30 cellular contexts compared by ENCODE assay signal in genomic region chrX:84205276-84205675, GRCh38. TPM values are rescaled to one million over a fixed set of nuclear protein-coding genes. Genes with fewer than 3 reads are reported as not detected.
"Had no signal": no experiment of that assay in that cellular context is flagged by ENCODE, and none has a peak within 500 bp of the region (broad histone marks: within the 10 kb centered on the region; RNA-seq: fewer than 3 reads in every experiment).

No MANE protein-coding gene starts in this region.

- H3K9me3 ChIP-seq: left lung, lower lobe of right lung, pancreas, prostate gland, tibial nerve, uterus had no signal

- H3K36me3 ChIP-seq: left lung, lower lobe of right lung, pancreas, prostate gland, tibial nerve, uterus had no signal

- H3K9me3 Mint-ChIP-seq: nephron; neural crest cell; stimulated activated naive CD8-positive, alpha-beta T cell treated with anti-CD3 and anti-CD28 coated beads, Interleukin-15, amount 100 ng/mL, for 72 hours; type B pancreatic cell had no signal

- H3K27me3 Mint-ChIP-seq: naive thymus-derived CD8-positive, alpha-beta T cell; stimulated activated memory B cell treated with anti-CD40 and anti-IgM and Interleukin-4, amounts not matched to agents 10 μg/mL and 1 μg/mL and 100 μg/mL, for 72 hours; stimulated activated naive CD8-positive, alpha-beta T cell treated with anti-CD3 and anti-CD28 coated beads, Interleukin-15, amount 100 ng/mL, for 72 hours; type B pancreatic cell had no signal

- H3K4me3 ChIP-seq: left lung, lower lobe of right lung, pancreas, prostate gland, smooth muscle cell, tibial nerve, uterus had no signal

- DNase-seq: hypothalamus; immature natural killer cell; kidney; left colon; left lung; lower lobe of right lung; mammary epithelial cell; mesenchymal stem cell; naive thymus-derived CD8-positive, alpha-beta T cell; nucleus accumbens; pancreas; posterior cingulate gyrus; retina; right cardiac atrium; stimulated activated CD4-positive, alpha-beta T cell treated with anti-CD3 and anti-CD28 coated beads, Interleukin-1b, Interleukin-23, amount 100 ng/mL, for 48 hours; stimulated activated CD4-positive, alpha-beta T cell treated with anti-CD3 and anti-CD28 coated beads, Interleukin-2, amount 100 ng/mL, for 48 hours; stimulated activated CD4-positive, alpha-beta T cell treated with anti-CD3 and anti-CD28 coated beads, Interleukin-4, amount 100 ng/mL, for 4 hours; stimulated activated CD8-positive, alpha-beta memory T cell treated with anti-CD3 and anti-CD28 coated beads, Interleukin-4, amount 100 ng/mL, for 48 hours; stimulated activated naive CD4-positive, alpha-beta T cell treated with Interleukin-2 at 50 U/mL for 16 hours; stimulated activated naive CD8-positive, alpha-beta T cell treated with anti-CD3 and anti-CD28 coated beads, Interleukin-15, amount 100 ng/mL, for 72 hours; substantia nigra; uterus had no signal

- H3K4me2 ChIP-seq: smooth muscle cell had no signal

- H3K27ac Mint-ChIP-seq: immature natural killer cell; naive thymus-derived CD8-positive, alpha-beta T cell; nephron; stimulated activated memory B cell treated with anti-CD40 and anti-IgM and Interleukin-4, amounts not matched to agents 10 μg/mL and 1 μg/mL and 100 μg/mL, for 72 hours; stimulated activated naive CD8-positive, alpha-beta T cell treated with anti-CD3 and anti-CD28 coated beads, Interleukin-15, amount 100 ng/mL, for 72 hours; type B pancreatic cell had no signal

- H3K4me1 ChIP-seq: left lung, lower lobe of right lung, pancreas, prostate gland, tibial nerve, uterus had no signal

- H3K27me3 ChIP-seq: left lung, pancreas, tibial nerve had no signal

- H3K36me3 Mint-ChIP-seq: immature natural killer cell; naive thymus-derived CD8-positive, alpha-beta T cell; stimulated activated memory B cell treated with anti-CD40 and anti-IgM and Interleukin-4, amounts not matched to agents 10 μg/mL and 1 μg/mL and 100 μg/mL, for 72 hours; type B pancreatic cell had no signal

- H3K27ac ChIP-seq: left lung, lower lobe of right lung, pancreas, prostate gland, tibial nerve, uterus had no signal

- H3K4me1 Mint-ChIP-seq: immature natural killer cell; naive thymus-derived CD8-positive, alpha-beta T cell; nephron; neural crest cell; stimulated activated memory B cell treated with anti-CD40 and anti-IgM and Interleukin-4, amounts not matched to agents 10 μg/mL and 1 μg/mL and 100 μg/mL, for 72 hours; stimulated activated naive CD8-positive, alpha-beta T cell treated with anti-CD3 and anti-CD28 coated beads, Interleukin-15, amount 100 ng/mL, for 72 hours had no signal

- H3K4me3 Mint-ChIP-seq: immature natural killer cell; naive thymus-derived CD8-positive, alpha-beta T cell; nephron; neural crest cell; stimulated activated memory B cell treated with anti-CD40 and anti-IgM and Interleukin-4, amounts not matched to agents 10 μg/mL and 1 μg/mL and 100 μg/mL, for 72 hours; stimulated activated naive CD8-positive, alpha-beta T cell treated with anti-CD3 and anti-CD28 coated beads, Interleukin-15, amount 100 ng/mL, for 72 hours; type B pancreatic cell had no signal

- ATAC-seq: left colon; left lung; lower lobe of right lung; naive thymus-derived CD8-positive, alpha-beta T cell; pancreas; right cardiac atrium; sciatic nerve; stimulated activated memory B cell treated with anti-CD40 and anti-IgM and Interleukin-4, amounts not matched to agents 10 μg/mL and 1 μg/mL and 100 μg/mL, for 72 hours; stimulated activated naive CD8-positive, alpha-beta T cell treated with anti-CD3 and anti-CD28 coated beads, Interleukin-15, amount 100 ng/mL, for 72 hours had no signal

RNA-seq across cellular contexts. Expression of gene RPS6KA6, which starts 17.3 kb away (rescaled TPM):
- polyA plus RNA-seq: immature natural killer cell had no signal
